23 cellular contexts compared by ENCODE assay signal in the genomic region with DNA sequence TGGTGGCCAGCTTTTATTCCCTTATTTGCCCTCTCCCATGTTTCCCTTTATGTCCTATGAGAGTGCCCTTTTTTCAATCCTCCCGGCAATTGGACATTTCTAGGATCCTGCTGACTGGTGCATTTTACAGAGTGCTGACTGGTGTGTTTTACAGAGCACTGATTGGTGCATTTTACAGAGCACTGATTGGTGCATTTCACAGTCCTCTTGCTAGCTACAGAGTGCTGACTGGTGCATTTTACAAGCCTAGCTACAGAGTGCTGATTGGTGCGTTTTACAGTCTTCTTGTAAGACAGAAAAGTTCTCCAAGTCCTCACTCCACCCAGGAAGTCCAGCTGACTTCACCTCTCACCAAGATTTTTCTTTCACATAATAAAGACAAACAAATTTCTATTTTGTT.
"Had no signal": no experiment of that assay in that cellular context is flagged by ENCODE, and none has a peak within 500 bp of the region (broad histone marks: within the 10 kb centered on the region; RNA-seq: fewer than 3 reads in every experiment).

No MANE protein-coding gene starts in this region.

- H3K4me1 Mint-ChIP-seq: stimulated activated memory B cell treated with anti-CD40 and anti-IgM and Interleukin-4, amounts not matched to agents 10 μg/mL and 1 μg/mL and 100 μg/mL, for 72 hours had no signal

- H3K27ac ChIP-seq: esophagus squamous epithelium, gastrocnemius medialis, lower lobe of right lung, neutrophil, prostate gland, right atrium auricular region, sigmoid colon, thoracic aorta, upper lobe of left lung had no signal

- H3K9me3 ChIP-seq: gastrocnemius medialis, lower lobe of right lung, prostate gland, right atrium auricular region, thoracic aorta had no signal

- H3K27ac Mint-ChIP-seq: effector memory CD8-positive, alpha-beta T cell; natural killer cell; stimulated activated memory B cell treated with anti-CD40 and anti-IgM and Interleukin-4, amounts not matched to agents 10 μg/mL and 1 μg/mL and 100 μg/mL, for 72 hours had no signal

- H3K27me3 ChIP-seq: gastrocnemius medialis, right atrium auricular region, sigmoid colon, tibial nerve, upper lobe of left lung had no signal

- ATAC-seq: effector memory CD8-positive, alpha-beta T cell; gastrocnemius medialis; left ventricle myocardium superior; lower lobe of right lung; natural killer cell; stimulated activated memory B cell treated with anti-CD40 and anti-IgM and Interleukin-4, amounts not matched to agents 10 μg/mL and 1 μg/mL and 100 μg/mL, for 72 hours; stimulated activated naive CD8-positive, alpha-beta T cell treated with anti-CD3 and anti-CD28 coated beads, Interleukin-15, Interleukin-2, amounts not matched to agents 100 U/mL and 50 U/mL, for 24 hours had no signal

- H3K36me3 Mint-ChIP-seq: natural killer cell; stimulated activated memory B cell treated with anti-CD40 and anti-IgM and Interleukin-4, amounts not matched to agents 10 μg/mL and 1 μg/mL and 100 μg/mL, for 72 hours had no signal

- DNase-seq: cortex of kidney; effector memory CD8-positive, alpha-beta T cell; erythroblast; esophagus squamous epithelium; foreskin fibroblast; gastrocnemius medialis; head of caudate nucleus; left ventricle myocardium superior; lower lobe of right lung; natural killer cell; sigmoid colon; stimulated activated CD4-positive, alpha-beta T cell treated with anti-CD3 and anti-CD28 coated beads, Interleukin-4, amount 100 ng/mL, for 4 hours; stimulated activated naive CD8-positive, alpha-beta T cell treated with anti-CD3 and anti-CD28 coated beads, Interleukin-15, Interleukin-2, amounts not matched to agents 100 U/mL and 50 U/mL, for 24 hours; upper lobe of left lung had no signal

- H3K4me1 ChIP-seq: esophagus squamous epithelium, gastrocnemius medialis, lower lobe of right lung, prostate gland, right atrium auricular region, sigmoid colon, upper lobe of left lung had no signal

- H3K4me3 Mint-ChIP-seq: effector memory CD8-positive, alpha-beta T cell; natural killer cell; stimulated activated memory B cell treated with anti-CD40 and anti-IgM and Interleukin-4, amounts not matched to agents 10 μg/mL and 1 μg/mL and 100 μg/mL, for 72 hours had no signal

- FAIRE-seq: endometrium, keratinocyte, urothelium cell line had no signal

- H3K36me3 ChIP-seq: esophagus squamous epithelium, gastrocnemius medialis, lower lobe of right lung, neutrophil, prostate gland, right atrium auricular region, sigmoid colon, thoracic aorta, tibial nerve, upper lobe of left lung had no signal

- H3K4me3 ChIP-seq: esophagus squamous epithelium, gastrocnemius medialis, lower lobe of right lung, prostate gland, right atrium auricular region, sigmoid colon, thoracic aorta, tibial nerve, upper lobe of left lung had no signal

- H3K9me3 Mint-ChIP-seq: effector memory CD8-positive, alpha-beta T cell; natural killer cell; stimulated activated memory B cell treated with anti-CD40 and anti-IgM and Interleukin-4, amounts not matched to agents 10 μg/mL and 1 μg/mL and 100 μg/mL, for 72 hours had no signal
